In the genomic region with DNA sequence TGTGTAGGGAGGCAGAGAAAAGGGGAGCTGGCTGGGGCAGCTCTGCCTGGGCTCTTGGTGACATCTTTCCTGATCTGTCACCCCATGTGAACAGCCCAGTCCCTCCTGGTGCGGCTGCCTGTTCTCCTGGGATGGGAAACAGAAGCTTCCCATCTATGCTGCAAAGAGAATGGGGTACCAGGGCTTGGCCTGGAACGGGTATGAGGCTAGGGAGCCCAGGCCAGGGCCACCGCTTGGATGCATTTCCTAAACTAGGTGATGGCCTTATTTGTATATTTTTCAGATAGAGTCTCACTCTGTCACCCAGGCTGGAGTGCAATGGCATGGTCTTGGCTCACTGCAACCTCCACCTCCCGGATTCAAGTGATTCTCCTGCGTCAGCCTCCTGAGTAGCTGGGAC, we compare ENCODE assay signal across 32 cellular contexts. TPM values are rescaled to one million over a fixed set of nuclear protein-coding genes. Genes with fewer than 3 reads are reported as not detected.
"Had no signal": no experiment of that assay in that cellular context is flagged by ENCODE, and none has a peak within 500 bp of the region (broad histone marks: within the 10 kb centered on the region; RNA-seq: fewer than 3 reads in every experiment).

No MANE protein-coding gene starts in this region.

- ATAC-seq: effector memory CD8-positive, alpha-beta T cell; foreskin keratinocyte; gastroesophageal sphincter; heart left ventricle; left cardiac atrium; left lung; left ventricle myocardium superior; lower lobe of right lung; naive thymus-derived CD8-positive, alpha-beta T cell had no signal

- H3K9me3 ChIP-seq: colonic mucosa, esophagus muscularis mucosa, gastroesophageal sphincter, heart left ventricle, left lung, lower lobe of right lung had no signal

- H3K27ac ChIP-seq: colonic mucosa, esophagus muscularis mucosa, foreskin keratinocyte, gastroesophageal sphincter, heart left ventricle, hepatocyte, left lung, lower lobe of right lung had no signal

- H3K27me3 ChIP-seq: colonic mucosa, foreskin keratinocyte, hepatocyte had no signal

- DNase-seq: colonic mucosa; cortex of kidney; effector CD8-positive, alpha-beta T cell; effector memory CD8-positive, alpha-beta T cell; foreskin keratinocyte; heart left ventricle; hypothalamus; immature natural killer cell; left cardiac atrium; left ventricle myocardium superior; lower lobe of right lung; mesenchymal stem cell; midbrain; naive B cell; naive thymus-derived CD8-positive, alpha-beta T cell had no signal

- H3K4me3 ChIP-seq: colonic mucosa, esophagus muscularis mucosa, gastroesophageal sphincter, heart left ventricle, hepatocyte, left lung, lower lobe of right lung had no signal

- H3K36me3 ChIP-seq: colonic mucosa, esophagus muscularis mucosa, gastroesophageal sphincter, heart left ventricle, left lung, lower lobe of right lung had no signal

- H3K4me1 ChIP-seq: colonic mucosa, esophagus muscularis mucosa, foreskin keratinocyte, gastroesophageal sphincter, heart left ventricle, left lung, lower lobe of right lung had no signal

- H3K4me2 ChIP-seq: hepatocyte had no signal

- H2AFZ ChIP-seq: hepatocyte had no signal

- H3K79me2 ChIP-seq: hepatocyte had no signal

- FAIRE-seq: endothelial cell of umbilical vein, frontal cortex, keratinocyte had no signal

RNA-seq across cellular contexts. Expression of gene PRMT8, which starts 48.6 kb away (rescaled TPM):
- total RNA-seq: colonic mucosa; dermis microvascular lymphatic vessel endothelial cell; endothelial cell of umbilical vein; epithelial cell of proximal tubule; esophagus muscularis mucosa; fibroblast of lung; fibroblast of villous mesenchyme; foreskin keratinocyte; heart left ventricle; hepatocyte; kidney epithelial cell; left ventricle myocardium superior; lower leg skin; lung microvascular endothelial cell; mononuclear cell; myocyte; naive thymus-derived CD8-positive, alpha-beta T cell had no signal
- polyA plus RNA-seq: endothelial cell of umbilical vein; esophagus; fibroblast of lung; foreskin keratinocyte; heart left ventricle; hepatocyte; immature natural killer cell; naive thymus-derived CD8-positive, alpha-beta T cell had no signal
